26 cellular contexts compared by ENCODE assay signal in genomic region chr1:108889706-108890105, GRCh38. TPM values are rescaled to one million over a fixed set of nuclear protein-coding genes. Genes with fewer than 3 reads are reported as not detected.
DNase-seq lines count a peak whose midpoint lies in the region; ATAC-seq, FAIRE-seq and TF ChIP-seq lines count a peak whose summit lies in the region.
"Had no signal": no experiment of that assay in that cellular context is flagged by ENCODE, and none has a peak within 500 bp of the region (broad histone marks: within the 10 kb centered on the region; RNA-seq: fewer than 3 reads in every experiment).

No MANE protein-coding gene starts in this region.

- peak; percentile 39 for FAIRE-seq in HepG2 (lab: Jason Lieb, UNC)
- FAIRE-seq: A204.1 had no signal

- H3K4me3 Mint-ChIP-seq in neural progenitor cell = no peak overlapping the region
- H3K4me3 Mint-ChIP-seq: activated B cell treated with CpG ODN at 0.5 μM for 24 hours; activated naive CD4-positive, alpha-beta T cell treated with anti-CD3 and anti-CD28 coated beads, Interleukin-2, amount 50 U/mL, for 24 hours; activated T-helper 1 cell treated with anti-CD3 and anti-CD28 coated beads, Interleukin-12 subunit alpha, Interleukin-12 subunit beta, Interleukin-2, Interleukin-4 antibody, amounts not matched to agents 30 ng/mL and 10 ng/mL and 1 ng/mL, durations not matched to agents 14 hours and 24 hours and 36 hours had no signal

- H3K36me3 ChIP-seq in HepG2 (replicated peaks in 1 of 2; ENCODE audit: control insufficient read depth in 1 of 2, insufficient read depth in 2 of 2, low read length in 2 of 2) (no peaks in the 10 kb centered on the region), right lobe of liver (no peaks in the 10 kb centered on the region), neural progenitor cell (no peaks in the 10 kb centered on the region), vagina (no peaks in the 10 kb centered on the region), left ventricle myocardium inferior (no peaks in the 10 kb centered on the region)
- H3K36me3 ChIP-seq: left lung had no signal

- DNase-seq in HepG2 (ENCODE audit: low spot score) = peak; percentile 43
- DNase-seq in right lobe of liver = no peak
- DNase-seq in neural progenitor cell (ENCODE audit: low spot score) = no peak
- no peak for DNase-seq in vagina (ENCODE audit: extremely low spot score in 2 of 2)
- DNase-seq in left ventricle myocardium inferior = no peak
- no peak for DNase-seq in HUDEP-2 (lab: John Stamatoyannopoulos, UW; ENCODE audit: unreplicated experiment in 76 of 76)
- DNase-seq: activated B cell treated with CpG ODN at 0.5 μM for 24 hours, foreskin melanocyte, GDM1, HCEC 1CT, IMR-90, left lung, NCI-H1105, NCI-H2029 treated with DMSO at 0.1 percent for 48 hours, NCI-H446, Right ventricle myocardium superior, T1000 had no signal

- H3K9me3 ChIP-seq in HepG2 (ENCODE audit: low read length) (no peaks in the 10 kb centered on the region), right lobe of liver (no peaks in the 10 kb centered on the region), neural progenitor cell (ENCODE audit: low read depth) (no peaks in the 10 kb centered on the region), vagina (no peaks in the 10 kb centered on the region), left ventricle myocardium inferior (replicated peaks) (no peaks in the 10 kb centered on the region)
- H3K9me3 ChIP-seq: left lung had no signal

- no peak overlapping the region for H3K9ac ChIP-seq in HepG2 (ENCODE audit: insufficient read depth, low read depth, low read length)
- no peak overlapping the region for H3K9ac ChIP-seq in neural progenitor cell

- no peak for TF ChIP-seq CTCF in HepG2 (CRISPR knock-in tag; IDR thresholded peaks at IDR 0.05)
- TF ChIP-seq CTCF in right lobe of liver (IDR thresholded peaks at IDR 0.05) = no peak
- no peak for TF ChIP-seq CTCF in neural progenitor cell (IDR thresholded peaks at IDR 0.05)
- TF ChIP-seq CTCF in vagina (IDR thresholded peaks at IDR 0.05) = no peak
- TF ChIP-seq CTCF in left ventricle myocardium inferior (IDR thresholded peaks at IDR 0.05; ENCODE audit: borderline replicate concordance) = no peak

- H2AFZ ChIP-seq in HepG2 (ENCODE audit: low read length) = no peak overlapping the region
- H2AFZ ChIP-seq in neural progenitor cell (replicated peaks) = no peak overlapping the region

- H3K79me2 ChIP-seq in HepG2 (ENCODE audit: insufficient read depth, low read length) (peaks cover under 1% of the 10 kb centered on the region), neural progenitor cell (ENCODE audit: low read depth) (no peaks in the 10 kb centered on the region)

- H4K20me1 ChIP-seq in HepG2 (ENCODE audit: insufficient read depth, low read length) (no peaks in the 10 kb centered on the region), neural progenitor cell (ENCODE audit: low read depth) (no peaks in the 10 kb centered on the region)

- H3K4me1 ChIP-seq in HepG2 (ENCODE audit: insufficient read depth, low read length) (peaks cover 16% of the 10 kb centered on the region), right lobe of liver (no peaks in the 10 kb centered on the region), neural progenitor cell (no peaks in the 10 kb centered on the region), vagina (peaks cover 11% of the 10 kb centered on the region), left ventricle myocardium inferior (no peaks in the 10 kb centered on the region)

- peak overlapping the region; percentile 39 for H3K27ac ChIP-seq in HepG2 (ENCODE audit: extremely low read length, insufficient read depth, low read length)
- no peak overlapping the region for H3K27ac ChIP-seq in right lobe of liver
- no peak overlapping the region for H3K27ac ChIP-seq in neural progenitor cell
- H3K27ac ChIP-seq in vagina = peak overlapping the region; percentile 30
- no peak overlapping the region for H3K27ac ChIP-seq in left ventricle myocardium inferior (replicated peaks)

- no peak for TF ChIP-seq RAD21 in HepG2 (CRISPR knock-in tag; IDR thresholded peaks at IDR 0.05)

- POLR2A ChIA-PET in HepG2 (lab: Yijun Ruan, JAX) = interaction anchor here (1.0 to 1.3 kb wide), 2 partner anchors 13 to 61 kb away, joined by 3 to 7 read pairs; partner anchors contain the start of gene GPSM2

- H3F3A ChIP-seq in neural progenitor cell (ENCODE audit: low read depth) = no peaks in the 10 kb centered on the region

- H3K36me3 Mint-ChIP-seq in neural progenitor cell = peaks cover 9% of the 10 kb centered on the region
- H3K36me3 Mint-ChIP-seq: activated naive CD4-positive, alpha-beta T cell treated with anti-CD3 and anti-CD28 coated beads, Interleukin-2, amount 50 U/mL, for 24 hours had no signal

- TF ChIP-seq EP300 in HepG2 (IDR thresholded peaks at IDR 0.05; ENCODE audit: low read depth in 2 of 2, low read length in 2 of 2) (no peak), HepG2 (CRISPR knock-in tag; IDR thresholded peaks at IDR 0.05; ENCODE audit: borderline replicate concordance) (no peak)

- ATAC-seq in HepG2 (peak; percentile 61), right lobe of liver (no peak), esophagus mucosa (peak; percentile 44), SK-N-SH treated with all-trans-retinoic acid at 6 μM for 48 hours (no peak)
- ATAC-seq: left lung had no signal

- CTCF ChIA-PET in HepG2 (lab: Yijun Ruan, JAX; ENCODE audit: low intra/inter-chr PET ratio, low total read pairs) = no interaction called here

- peaks cover 26% of the 10 kb centered on the region for H3K4me1 Mint-ChIP-seq in neural progenitor cell
- H3K4me1 Mint-ChIP-seq: activated B cell treated with CpG ODN at 0.5 μM for 24 hours; activated naive CD4-positive, alpha-beta T cell treated with anti-CD3 and anti-CD28 coated beads, Interleukin-2, amount 50 U/mL, for 24 hours had no signal

- H3K4me2 ChIP-seq in HepG2 (ENCODE audit: low read depth, low read length) = peak overlapping the region; percentile 19
- H3K4me2 ChIP-seq in neural progenitor cell = no peak overlapping the region

- H3K27me3 Mint-ChIP-seq in neural progenitor cell (ENCODE audit: insufficient read depth, low read depth) = no peaks in the 10 kb centered on the region
- H3K27me3 Mint-ChIP-seq: activated B cell treated with CpG ODN at 0.5 μM for 24 hours, progenitor cell of endocrine pancreas had no signal

- no peak for TF ChIP-seq POLR2A in HepG2 (IDR thresholded peaks at IDR 0.05; ENCODE audit: insufficient read depth in 1 of 2, low read depth in 2 of 2, low read length in 2 of 2)
- TF ChIP-seq POLR2A in right lobe of liver (IDR thresholded peaks at IDR 0.05) = no peak
- TF ChIP-seq POLR2A in vagina (IDR thresholded peaks at IDR 0.05) = no peak

- no TSS peak for BruUV-seq in HepG2 (replicated peaks; lab: Mats Ljungman, UMichigan)

- H3K9me3 Mint-ChIP-seq in neural progenitor cell = no peaks in the 10 kb centered on the region
- H3K9me3 Mint-ChIP-seq: activated B cell treated with CpG ODN at 0.5 μM for 24 hours; activated naive CD4-positive, alpha-beta T cell treated with anti-CD3 and anti-CD28 coated beads, Interleukin-2, amount 50 U/mL, for 24 hours; activated T-helper 1 cell treated with anti-CD3 and anti-CD28 coated beads, Interleukin-12 subunit alpha, Interleukin-12 subunit beta, Interleukin-2, Interleukin-4 antibody, amounts not matched to agents 30 ng/mL and 10 ng/mL and 1 ng/mL, durations not matched to agents 14 hours and 24 hours and 36 hours had no signal

- H3K27me3 ChIP-seq in HepG2 (ENCODE audit: control insufficient read depth in 1 of 2, insufficient read depth in 2 of 2, low read length in 2 of 2) (no peaks in the 10 kb centered on the region), right lobe of liver (no peaks in the 10 kb centered on the region), neural progenitor cell (no peaks in the 10 kb centered on the region), vagina (no peaks in the 10 kb centered on the region), left ventricle myocardium inferior (ENCODE audit: low read depth) (no peaks in the 10 kb centered on the region)
- H3K27me3 ChIP-seq: left lung had no signal

- intact Hi-C loops in HepG2 (cut with micrococcal nuclease; ENCODE audit: unreplicated experiment) (no loop called here), right lobe of liver (cut with DNase I) (loop anchor here in 1 of 2 donors (10.0 kb wide), 1 partner anchor 55 kb away; no protein-coding TSS in a partner anchor), vagina (cut with DNase I) (no loop called here), left ventricle myocardium inferior (cut with micrococcal nuclease) (no loop called here)

- WGBS in HepG2 (ENCODE audit: low lambda C conversion rate) = 56% methylated on average over 5 of the region's 5 CpGs
- 77% methylated on average over 5 of the region's 5 CpGs for WGBS in right lobe of liver (ENCODE audit: insufficient coverage, low coverage, low lambda C conversion rate, missing lambda C conversion rate)

- H3K4me3 ChIP-seq in HepG2 (replicated peaks in 1 of 3; ENCODE audit: insufficient read depth in 1 of 3, low read depth in 2 of 3, low read length in 3 of 3) (no peak overlapping the region), right lobe of liver (no peak overlapping the region), neural progenitor cell (no peak overlapping the region), vagina (no peak overlapping the region), left ventricle myocardium inferior (no peak overlapping the region)
- H3K4me3 ChIP-seq: left lung had no signal

- in situ Hi-C loops in HepG2 (cut with HindIII; ENCODE audit: extremely low pct_ligation_motif_present, low pct_unique_long_range_greater_than_20kb) = loop anchor here (5.0 kb wide), 1 partner anchor 57 kb away; no protein-coding TSS in a partner anchor

- H3K27ac Mint-ChIP-seq in neural progenitor cell = peak overlapping the region; percentile 93
- H3K27ac Mint-ChIP-seq: activated B cell treated with CpG ODN at 0.5 μM for 24 hours; activated naive CD4-positive, alpha-beta T cell treated with anti-CD3 and anti-CD28 coated beads, Interleukin-2, amount 50 U/mL, for 24 hours; activated T-helper 1 cell treated with anti-CD3 and anti-CD28 coated beads, Interleukin-12 subunit alpha, Interleukin-12 subunit beta, Interleukin-2, Interleukin-4 antibody, amounts not matched to agents 30 ng/mL and 10 ng/mL and 1 ng/mL, durations not matched to agents 14 hours and 24 hours and 36 hours; progenitor cell of endocrine pancreas had no signal

RNA-seq across cellular contexts. Expression of gene GPSM2, which starts 12.9 kb away (rescaled TPM):
- 24.8 and 26.4 TPM in 2 replicates for total RNA-seq in HepG2 (2016; rRNA removed; fragmentation: Illumina TruSeq; extraction: Trizol)
- total RNA-seq in HepG2 (2016; cell fraction: cytosol; rRNA removed; fragmentation: Illumina TruSeq; extraction: Trizol; ENCODE audit: low read depth) = 13.7 and 15.4 TPM in 2 replicates
- total RNA-seq in HepG2 (2016; cell fraction: insoluble cytoplasmic fraction; rRNA removed; fragmentation: Illumina TruSeq; extraction: Trizol) = 24.3 and 29.3 TPM in 2 replicates
- 23.4 and 25.5 TPM in 2 replicates for total RNA-seq in HepG2 (2016; cell fraction: membrane; rRNA removed; fragmentation: Illumina TruSeq; extraction: Trizol)
- total RNA-seq in HepG2 (2016; cell fraction: nucleus; rRNA removed; fragmentation: Illumina TruSeq; extraction: Trizol) = 10.7 and 16.0 TPM in 2 replicates
- polyA plus RNA-seq in HepG2 (2011; rRNA removed) = 6.0 and 7.7 TPM in 2 replicates
- 4.2 and 5.3 TPM in 2 replicates for polyA plus RNA-seq in HepG2 (2011; cell fraction: cytosol; rRNA removed)
- polyA plus RNA-seq in HepG2 (2011; cell fraction: nucleus; rRNA removed) = 2.2 and 3.7 TPM in 2 replicates
- 4.7 and 9.4 TPM in 2 replicates for polyA plus RNA-seq in HepG2 (2012)
- polyA plus RNA-seq in HepG2 (2016; cell fraction: cytosol; fragmentation: Illumina TruSeq; extraction: Trizol; ENCODE audit: low read depth) = 6.2 and 7.5 TPM in 2 replicates
- polyA plus RNA-seq in HepG2 (2016; cell fraction: insoluble cytoplasmic fraction; fragmentation: Illumina TruSeq; extraction: Trizol; ENCODE audit: low read depth) = 20.3 and 21.7 TPM in 2 replicates
- 13.4 and 14.7 TPM in 2 replicates for polyA plus RNA-seq in HepG2 (2016; cell fraction: membrane; fragmentation: Illumina TruSeq; extraction: Trizol; ENCODE audit: low read depth)
- polyA plus RNA-seq in HepG2 (2016; cell fraction: nucleus; fragmentation: Illumina TruSeq; extraction: Trizol; ENCODE audit: insufficient read depth, low read depth) = 8.5 and 10.3 TPM in 2 replicates
- polyA minus RNA-seq in HepG2 (2011; rRNA and poly(A)+ RNA removed; ENCODE audit: low replicate concordance) = 6.8 and 30.4 TPM in 2 replicates
- polyA minus RNA-seq in HepG2 (2011; cell fraction: cytosol; rRNA and poly(A)+ RNA removed) = 8.4 and 11.8 TPM in 2 replicates
- polyA minus RNA-seq in HepG2 (2011; cell fraction: nucleus; rRNA and poly(A)+ RNA removed) = 7.2 and 10.9 TPM in 2 replicates
- 1 to 10 TPM in 2 of 6 experiments, under 1 TPM in 4; 0.51 to 2.1 (median 0.89) TPM for total RNA-seq in right lobe of liver
- total RNA-seq in esophagus mucosa = 54.5 TPM
- total RNA-seq in neural progenitor cell (ENCODE audit: low replicate concordance) = 25.7 and 35.4 TPM in 2 replicates
- total RNA-seq in vagina = 45.4 TPM
- 2.5 TPM for total RNA-seq in left ventricle myocardium inferior

RNA-seq across cellular contexts. Expression of gene AKNAD1, which starts 32.8 kb away (rescaled TPM):
- not detected in 2 replicates for total RNA-seq in HepG2 (2016; rRNA removed; fragmentation: Illumina TruSeq; extraction: Trizol)
- total RNA-seq in HepG2 (2016; cell fraction: cytosol; rRNA removed; fragmentation: Illumina TruSeq; extraction: Trizol; ENCODE audit: low read depth) = not detected in 2 replicates
- total RNA-seq in HepG2 (2016; cell fraction: insoluble cytoplasmic fraction; rRNA removed; fragmentation: Illumina TruSeq; extraction: Trizol) = not detected in 2 replicates
- not detected in 2 replicates for total RNA-seq in HepG2 (2016; cell fraction: membrane; rRNA removed; fragmentation: Illumina TruSeq; extraction: Trizol)
- not detected in 2 replicates for total RNA-seq in HepG2 (2016; cell fraction: nucleus; rRNA removed; fragmentation: Illumina TruSeq; extraction: Trizol)
- polyA plus RNA-seq in HepG2 (2011; rRNA removed) = not detected in 2 replicates
- polyA plus RNA-seq in HepG2 (2011; cell fraction: cytosol; rRNA removed) = not detected in 2 replicates
- not detected in 2 replicates for polyA plus RNA-seq in HepG2 (2011; cell fraction: nucleus; rRNA removed)
- not detected in 2 replicates for polyA plus RNA-seq in HepG2 (2012)
- polyA plus RNA-seq in HepG2 (2016; cell fraction: cytosol; fragmentation: Illumina TruSeq; extraction: Trizol; ENCODE audit: low read depth) = not detected in 2 replicates
- not detected in 2 replicates for polyA plus RNA-seq in HepG2 (2016; cell fraction: insoluble cytoplasmic fraction; fragmentation: Illumina TruSeq; extraction: Trizol; ENCODE audit: low read depth)
- not detected in 2 replicates for polyA plus RNA-seq in HepG2 (2016; cell fraction: membrane; fragmentation: Illumina TruSeq; extraction: Trizol; ENCODE audit: low read depth)
- not detected in 2 replicates for polyA plus RNA-seq in HepG2 (2016; cell fraction: nucleus; fragmentation: Illumina TruSeq; extraction: Trizol; ENCODE audit: insufficient read depth, low read depth)
- 0.09 TPM in 1 of 2 replicates, not detected in the other for polyA minus RNA-seq in HepG2 (2011; rRNA and poly(A)+ RNA removed; ENCODE audit: low replicate concordance)
- not detected in 2 replicates for polyA minus RNA-seq in HepG2 (2011; cell fraction: cytosol; rRNA and poly(A)+ RNA removed)
- polyA minus RNA-seq in HepG2 (2011; cell fraction: nucleus; rRNA and poly(A)+ RNA removed) = 1.0 TPM in 1 of 2 replicates, not detected in the other
- total RNA-seq in right lobe of liver = not detected
- total RNA-seq in esophagus mucosa = 1.00 TPM
- not detected in 2 replicates for total RNA-seq in neural progenitor cell (ENCODE audit: low replicate concordance)
- 3.9 TPM for total RNA-seq in vagina
- total RNA-seq in left ventricle myocardium inferior = not detected
- total RNA-seq: activated B cell treated with CpG ODN at 0.5 μM for 24 hours; activated T-helper 1 cell treated with anti-CD3 and anti-CD28 coated beads, Interleukin-12 subunit alpha, Interleukin-12 subunit beta, Interleukin-2, Interleukin-4 antibody, amounts not matched to agents 30 ng/mL and 10 ng/mL and 1 ng/mL, durations not matched to agents 14 hours and 24 hours and 36 hours; cardiac septum; left lung; mononuclear cell; progenitor cell of endocrine pancreas; Right ventricle myocardium superior had no signal
- polyA plus RNA-seq: neural cell had no signal

Comparison
In these comparisons a context has a peak if more than half of its experiments do, and no peak if none do; other contexts are left out.
1. ATAC-seq: peak in HepG2 (single experiment) and esophagus mucosa (single experiment); none in right lobe of liver (0 of 4) and SK-N-SH treated with all-trans-retinoic acid at 6 μM for 48 hours (single experiment).
2. H3K27ac ChIP-seq: peak in HepG2 (single experiment) and vagina (single experiment); none in right lobe of liver (0 of 3), neural progenitor cell (single experiment) and left ventricle myocardium inferior (single experiment).